ENCODE assay signal across 18 cellular contexts in genomic region chr20:7772376-7772775, GRCh38.
DNase-seq lines count a peak whose midpoint lies in the region; ATAC-seq and TF ChIP-seq lines count a peak whose summit lies in the region.
"Had no signal": no experiment of that assay in that cellular context is flagged by ENCODE, and none has a peak within 500 bp of the region (broad histone marks: within the 10 kb centered on the region; RNA-seq: fewer than 3 reads in every experiment).

No MANE protein-coding gene starts in this region.

- peak overlapping the region; percentile 62 for H3K27ac ChIP-seq in foreskin keratinocyte
- no peak overlapping the region for H3K27ac ChIP-seq in stomach
- H3K27ac ChIP-seq: colonic mucosa, KMS-11, parathyroid adenoma had no signal

- H3K36me3 Mint-ChIP-seq in T-helper 2 cell treated with Interferon-gamma antibody and Interleukin-4, amounts not matched to agents 5 μg/mL and 100 μg/mL, for 36 hours (ENCODE audit: low read depth) = peaks cover 5% of the 10 kb centered on the region
- H3K36me3 Mint-ChIP-seq: CD8-positive, alpha-beta T cell; memory B cell; stimulated activated effector memory CD8-positive, alpha-beta T cell treated with anti-CD3 and anti-CD28 coated beads, Interleukin-12 subunit alpha, Interleukin-12 subunit beta, amount 100 ng/mL, for 72 hours had no signal

- WGBS in stomach, 5 donors = 63 to 83% (median 72%) methylated on average over 2 of the region's 2 CpGs

- peaks cover 16% of the 10 kb centered on the region for H3K4me1 ChIP-seq in foreskin keratinocyte
- H3K4me1 ChIP-seq in stomach = no peaks in the 10 kb centered on the region
- H3K4me1 ChIP-seq: colonic mucosa, parathyroid adenoma had no signal

- intact Hi-C loops in stomach (cut with DNase I; ENCODE audit: low total_unique reads) = no loop called here

- no peaks in the 10 kb centered on the region for H3K27me3 Mint-ChIP-seq in T-helper 2 cell treated with Interferon-gamma antibody and Interleukin-4, amounts not matched to agents 5 μg/mL and 100 μg/mL, for 36 hours (ENCODE audit: low read depth)
- H3K27me3 Mint-ChIP-seq: memory B cell had no signal

- no peaks in the 10 kb centered on the region for H3K27me3 ChIP-seq in foreskin keratinocyte
- H3K27me3 ChIP-seq in stomach = no peaks in the 10 kb centered on the region
- H3K27me3 ChIP-seq: colonic mucosa had no signal

- no peak overlapping the region for H3K4me3 ChIP-seq in stomach
- H3K4me3 ChIP-seq: colonic mucosa had no signal

- no peak overlapping the region for H3K27ac Mint-ChIP-seq in T-helper 2 cell treated with Interferon-gamma antibody and Interleukin-4, amounts not matched to agents 5 μg/mL and 100 μg/mL, for 36 hours
- H3K27ac Mint-ChIP-seq: CD8-positive, alpha-beta T cell; memory B cell; stimulated activated effector memory CD8-positive, alpha-beta T cell treated with anti-CD3 and anti-CD28 coated beads, Interleukin-12 subunit alpha, Interleukin-12 subunit beta, amount 100 ng/mL, for 72 hours had no signal

- no peak for TF ChIP-seq EP300 in stomach (IDR thresholded peaks at IDR 0.05)

- H3K9me3 ChIP-seq in stomach = peaks cover 0 to 11% (median 5%) of the 10 kb centered on the region in 4 donors
- H3K9me3 ChIP-seq: colonic mucosa had no signal

- ATAC-seq in foreskin keratinocyte = peak; percentile 99
- ATAC-seq: CD8-positive, alpha-beta T cell; HCT116; stimulated activated effector memory CD8-positive, alpha-beta T cell treated with anti-CD3 and anti-CD28 coated beads, Interleukin-12 subunit alpha, Interleukin-12 subunit beta, amount 100 ng/mL, for 72 hours had no signal

- no peaks in the 10 kb centered on the region for H3K36me3 ChIP-seq in stomach
- H3K36me3 ChIP-seq: colonic mucosa had no signal

- DNase-seq in COR-L47 (lab: John Stamatoyannopoulos, UW) = peak; percentile 8
- peak; percentile 31 for DNase-seq in HT1080 (ENCODE audit: low read depth)
- peak; percentile 54 to 78 for DNase-seq in SHP77 (lab: John Stamatoyannopoulos, UW)
- peak; percentile 90 to 96 for DNase-seq in foreskin keratinocyte
- no peak for DNase-seq in RPMI8226
- no peak for DNase-seq in activated T-cell treated with anti-CD3 and anti-CD28 coated beads for 4 hours
- DNase-seq in stomach = no peak
- DNase-seq in T-helper 2 cell treated with Interferon-gamma antibody and Interleukin-4, amounts not matched to agents 5 μg/mL and 100 μg/mL, for 36 hours (ENCODE audit: low spot score) = no peak
- DNase-seq: activated CD4-positive, alpha-beta T cell treated with anti-CD3 and anti-CD28 coated beads, Interleukin-2, amount 50 U/mL, for 48 hours; activated naive CD4-positive, alpha-beta T cell treated with Interleukin-2 at 50 U/mL for 16 hours; CD8-positive, alpha-beta T cell; colonic mucosa; stimulated activated CD4-positive, alpha-beta T cell treated with anti-CD3 and anti-CD28 coated beads, Interleukin-1b, Interleukin-23, amount 100 ng/mL, for 48 hours had no signal

- peaks cover 19% of the 10 kb centered on the region for H3K4me1 Mint-ChIP-seq in T-helper 2 cell treated with Interferon-gamma antibody and Interleukin-4, amounts not matched to agents 5 μg/mL and 100 μg/mL, for 36 hours (ENCODE audit: low read depth)
- H3K4me1 Mint-ChIP-seq: memory B cell; stimulated activated effector memory CD8-positive, alpha-beta T cell treated with anti-CD3 and anti-CD28 coated beads, Interleukin-12 subunit alpha, Interleukin-12 subunit beta, amount 100 ng/mL, for 72 hours had no signal

- TF ChIP-seq POLR2A in stomach (IDR thresholded peaks at IDR 0.05) = no peak

- no peak for TF ChIP-seq CTCF in foreskin keratinocyte (conservative IDR thresholded peaks at IDR 0.05)
- no peak for TF ChIP-seq CTCF in stomach (IDR thresholded peaks at IDR 0.05)

- H3K9me3 Mint-ChIP-seq in T-helper 2 cell treated with Interferon-gamma antibody and Interleukin-4, amounts not matched to agents 5 μg/mL and 100 μg/mL, for 36 hours = peaks cover 30% of the 10 kb centered on the region

- no peak overlapping the region for H3K4me3 Mint-ChIP-seq in T-helper 2 cell treated with Interferon-gamma antibody and Interleukin-4, amounts not matched to agents 5 μg/mL and 100 μg/mL, for 36 hours
- H3K4me3 Mint-ChIP-seq: CD8-positive, alpha-beta T cell; memory B cell; stimulated activated effector memory CD8-positive, alpha-beta T cell treated with anti-CD3 and anti-CD28 coated beads, Interleukin-12 subunit alpha, Interleukin-12 subunit beta, amount 100 ng/mL, for 72 hours had no signal

Comparison
In these comparisons a context has a peak if more than half of its experiments do, and no peak if none do; other contexts are left out.
1. DNase-seq: peak in COR-L47 (single experiment), HT1080 (single experiment), SHP77 (2 of 2) and foreskin keratinocyte (2 of 2); none in RPMI8226 (single experiment), activated T-cell treated with anti-CD3 and anti-CD28 coated beads for 4 hours (single experiment), stomach (single experiment) and T-helper 2 cell treated with Interferon-gamma antibody and Interleukin-4, amounts not matched to agents 5 μg/mL and 100 μg/mL, for 36 hours (single experiment).